ENCODE assay signal across 24 cellular contexts in the genomic region with DNA sequence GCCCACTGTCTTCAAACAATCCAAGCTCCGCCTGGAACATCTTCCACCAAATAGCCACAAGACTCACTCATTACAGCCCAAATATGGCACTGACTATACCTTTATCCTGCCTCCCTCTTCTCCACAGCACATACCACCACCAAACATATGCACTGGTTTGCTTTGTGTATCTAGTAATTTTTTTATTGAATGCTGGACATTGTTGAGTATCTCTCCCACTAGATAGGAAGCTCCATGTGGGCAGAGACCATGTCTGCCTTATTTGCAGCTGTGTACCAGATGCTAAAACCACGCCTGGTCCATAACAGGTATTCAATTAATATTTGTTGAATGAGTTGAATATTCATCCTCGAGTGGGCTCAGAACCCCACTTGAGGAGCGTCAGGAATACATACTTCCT.
DNase-seq lines count a peak whose midpoint lies in the region; ATAC-seq, FAIRE-seq and TF ChIP-seq lines count a peak whose summit lies in the region.
"Had no signal": no experiment of that assay in that cellular context is flagged by ENCODE, and none has a peak within 500 bp of the region (broad histone marks: within the 10 kb centered on the region; RNA-seq: fewer than 3 reads in every experiment).

No MANE protein-coding gene starts in this region.

- H3K4me3 ChIP-seq in HEK293 (ENCODE audit: low read depth, low read length) (no peak overlapping the region), K562 (no peak overlapping the region), mesenchymal stem cell (ENCODE audit: insufficient read depth in 1 of 2, low read depth in 1 of 2, low read length in 2 of 2) (no peak overlapping the region)
- H3K4me3 ChIP-seq: A549; BLaER1 treated with 17β-estradiol and CSF1 and Interleukin-3, amounts not matched to agents 10 nM and 100 nM; GM12878 had no signal

- TF ChIP-seq CTCF in HEK293 (tag by site-specific recombination; IDR thresholded peaks at IDR 0.05) (no peak), K562 (IDR thresholded peaks at IDR 0.05 in 2 of 3, conservative IDR thresholded peaks at IDR 0.05 in 1 of 3; ENCODE audit: insufficient read depth in 2 of 3, low read depth in 1 of 3, low read length in 3 of 3) (no peak)

- H3K4me2 ChIP-seq in K562 (ENCODE audit: insufficient read depth, low read length) (no peak overlapping the region), mesenchymal stem cell (ENCODE audit: low read length, poor library complexity, severe bottlenecking) (no peak overlapping the region)
- H3K4me2 ChIP-seq: A549; BLaER1 treated with 17β-estradiol and CSF1 and Interleukin-3, amounts not matched to agents 10 nM and 100 nM had no signal

- H3K9me1 ChIP-seq in K562 (ENCODE audit: control insufficient read depth, insufficient read depth, low read length) = no peaks in the 10 kb centered on the region

- H2BK120ac ChIP-seq in mesenchymal stem cell (ENCODE audit: low read depth, low read length) = no peak overlapping the region

- no peak for TF ChIP-seq POLR2A in K562 (conservative IDR thresholded peaks at IDR 0.05)

- H3K23ac ChIP-seq in mesenchymal stem cell (ENCODE audit: low read length in 2 of 2) = peak overlapping the region in 1 of 2 experiments; percentile 41

- in situ Hi-C loops in K562 (cut with MboI) = no loop called here

- no peak for TF ChIP-seq EP300 in K562 (IDR thresholded peaks at IDR 0.05; ENCODE audit: low read length)

- no peak overlapping the region for H4K8ac ChIP-seq in mesenchymal stem cell (ENCODE audit: low read length)

- no peaks in the 10 kb centered on the region for H3K79me2 ChIP-seq in K562 (ENCODE audit: control insufficient read depth, insufficient read depth, low read length)

- BruUV-seq in K562 (replicated peaks; lab: Mats Ljungman, UMichigan) = no TSS peak

- H2AFZ ChIP-seq in K562 (ENCODE audit: low read depth, low read length) = no peak overlapping the region
- no peak overlapping the region for H2AFZ ChIP-seq in mesenchymal stem cell (ENCODE audit: low read depth, low read length)

- H3K27ac ChIP-seq in HEK293 (ENCODE audit: extremely low read depth, low read depth, low read length) = no peak overlapping the region
- no peak overlapping the region for H3K27ac ChIP-seq in K562 (ENCODE audit: extremely low read depth, low read depth, low read length)
- no peak overlapping the region for H3K27ac ChIP-seq in mesenchymal stem cell (ENCODE audit: low read length, poor library complexity, severe bottlenecking)
- H3K27ac ChIP-seq: 22Rv1; A549; BLaER1 treated with 17β-estradiol and CSF1 and Interleukin-3, amounts not matched to agents 10 nM and 100 nM; C4-2B had no signal

- H3K9me3 ChIP-seq in HEK293 (ENCODE audit: control insufficient read depth, insufficient read depth, low read depth, low read length) (no peaks in the 10 kb centered on the region), K562 (replicated peaks; ENCODE audit: control insufficient read depth, insufficient read depth, low read depth, low read length) (no peaks in the 10 kb centered on the region), mesenchymal stem cell (ENCODE audit: control insufficient read depth, low read length) (no peaks in the 10 kb centered on the region)
- H3K9me3 ChIP-seq: A549, Caco-2 had no signal

- no peak overlapping the region for H2BK5ac ChIP-seq in mesenchymal stem cell (ENCODE audit: low read depth, low read length, poor library complexity, severe bottlenecking)

- H2BK15ac ChIP-seq in mesenchymal stem cell (ENCODE audit: low read depth, poor library complexity, severe bottlenecking) = no peak overlapping the region

- intact Hi-C loops in K562 (cut with micrococcal nuclease) = no loop called here

- CTCF ChIA-PET in HEK293 (lab: Yijun Ruan, JAX) (interaction anchor here (0.6 to 0.7 kb wide), 2 partner anchors 126 to 194 kb away, joined by 3 read pairs; no protein-coding TSS in a partner anchor), K562 (lab: Yijun Ruan, JAX; ENCODE audit: low intra/inter-chr PET ratio) (no interaction called here)

- H2AK5ac ChIP-seq in mesenchymal stem cell (ENCODE audit: low read length, severe bottlenecking) = no peak overlapping the region

- no peaks in the 10 kb centered on the region for H4K20me1 ChIP-seq in K562 (replicated peaks; ENCODE audit: control insufficient read depth, insufficient read depth, low read length)
- H4K20me1 ChIP-seq: BLaER1 treated with 17β-estradiol and CSF1 and Interleukin-3, amounts not matched to agents 10 nM and 100 nM had no signal

- TF ChIP-seq RAD21 in K562 (CRISPR knock-in tag; conservative IDR thresholded peaks at IDR 0.05 in 1 of 2, IDR thresholded peaks at IDR 0.05 in 1 of 2) = no peak

- no peak for FAIRE-seq in K562 (lab: Jason Lieb, UNC)
- FAIRE-seq: A549, GM12878, GM12892, GM18507 had no signal

- no peaks in the 10 kb centered on the region for H3K36me3 ChIP-seq in HEK293 (ENCODE audit: control insufficient read depth in 2 of 2, insufficient read depth in 1 of 2, low read length in 2 of 2)
- no peaks in the 10 kb centered on the region for H3K36me3 ChIP-seq in K562 (ENCODE audit: control insufficient read depth, insufficient read depth, low read length)
- no peaks in the 10 kb centered on the region for H3K36me3 ChIP-seq in mesenchymal stem cell (ENCODE audit: control insufficient read depth in 1 of 2, insufficient read depth in 2 of 2, low read depth in 1 of 2, low read length in 2 of 2)
- H3K36me3 ChIP-seq: BLaER1 treated with 17β-estradiol and CSF1 and Interleukin-3, amounts not matched to agents 10 nM and 100 nM had no signal

- no peak overlapping the region for H3K18ac ChIP-seq in mesenchymal stem cell (ENCODE audit: low read depth in 1 of 2, low read length in 2 of 2)

- H3K14ac ChIP-seq in mesenchymal stem cell (ENCODE audit: low read length in 2 of 2) = no peak overlapping the region

- 42% methylated on average over 4 of the region's 4 CpGs for WGBS in K562 (ENCODE audit: insufficient coverage, low coverage, missing lambda C conversion rate)
- WGBS in mesenchymal stem cell = 73% methylated on average over 3 of the region's 4 CpGs

- no peak overlapping the region for H3K4ac ChIP-seq in mesenchymal stem cell (ENCODE audit: low read depth in 1 of 2, low read length in 2 of 2)

- H3K9ac ChIP-seq in K562 (ENCODE audit: insufficient read depth in 1 of 2, low read depth in 2 of 2, low read length in 2 of 2) = no peak overlapping the region
- no peak overlapping the region for H3K9ac ChIP-seq in mesenchymal stem cell (ENCODE audit: low read length)
- H3K9ac ChIP-seq: BLaER1 treated with 17β-estradiol and CSF1 and Interleukin-3, amounts not matched to agents 10 nM and 100 nM had no signal

- peak overlapping the region; percentile 39 for H4K91ac ChIP-seq in mesenchymal stem cell (ENCODE audit: low read length)

- no peak for ATAC-seq in K562
- ATAC-seq: A549; CD8-positive, alpha-beta T cell; GM12878 had no signal

- POLR2A ChIA-PET in HEK293 (lab: Yijun Ruan, JAX) (interaction anchor here (0.5 kb wide), 1 partner anchor 1825 kb away, joined by 8 read pairs; no protein-coding TSS in a partner anchor), K562 (lab: Yijun Ruan, JAX) (interaction anchor here (0.7 kb wide), 1 partner anchor 36 kb away, joined by 4 read pairs; no protein-coding TSS in a partner anchor)

- DNase-seq in K562 (ENCODE audit: extremely low read depth in 1 of 4, low spot score in 3 of 4) (no peak), mesenchymal stem cell (no peak), NCI-H2081 treated with DMSO at 0.1 percent for 48 hours (lab: John Stamatoyannopoulos, UW) (no peak)
- DNase-seq in activated naive CD4-positive, alpha-beta T cell treated with Interleukin-2 at 50 U/mL for 16 hours = no peak
- DNase-seq: AML-193; Caco-2; Calu3; CD4-positive, alpha-beta T cell; CD8-positive, alpha-beta T cell; DMS 273 treated with DMSO at 0.1 percent for 48 hours; DMS153; DMS53; DMS79; DND-41; EL; GDM1 had no signal

- no peaks in the 10 kb centered on the region for H3K4me1 ChIP-seq in HEK293 (ENCODE audit: control insufficient read depth, insufficient read depth, low read length)
- no peaks in the 10 kb centered on the region for H3K4me1 ChIP-seq in K562 (replicated peaks in 1 of 2; ENCODE audit: control insufficient read depth in 2 of 2, insufficient read depth in 2 of 2, low read length in 2 of 2)
- H3K4me1 ChIP-seq in mesenchymal stem cell (ENCODE audit: control insufficient read depth, insufficient read depth, low read depth, low read length) = no peaks in the 10 kb centered on the region
- H3K4me1 ChIP-seq: A549; BLaER1 treated with 17β-estradiol and CSF1 and Interleukin-3, amounts not matched to agents 10 nM and 100 nM; Caco-2 had no signal

- H3K27me3 ChIP-seq in K562 (ENCODE audit: control insufficient read depth in 2 of 2, insufficient read depth in 2 of 2, low read length in 2 of 2) (no peaks in the 10 kb centered on the region), mesenchymal stem cell (ENCODE audit: control insufficient read depth in 1 of 2, insufficient read depth in 1 of 2, low read length in 2 of 2) (peaks cover 4 to 7% of the 10 kb centered on the region in 2 experiments)
- H3K27me3 ChIP-seq: BLaER1 treated with 17β-estradiol and CSF1 and Interleukin-3, amounts not matched to agents 10 nM and 100 nM had no signal

- no peak overlapping the region for H2BK12ac ChIP-seq in mesenchymal stem cell (ENCODE audit: low read length in 2 of 2)

- no peaks in the 10 kb centered on the region for H3K79me1 ChIP-seq in mesenchymal stem cell (replicated peaks; ENCODE audit: low read length, poor library complexity, severe bottlenecking)

TF ChIP-seq in K562, 482 proteins besides CTCF, POLR2A, EP300 and RAD21:
- TF ChIP-seq ZNF79 (CRISPR knock-in tag; IDR thresholded peaks at IDR 0.05; ENCODE audit: low read depth) (no peak), SIN3B (IDR thresholded peaks at IDR 0.05; ENCODE audit: low read depth) (no peak), ZNF696 (CRISPR knock-in tag; conservative IDR thresholded peaks at IDR 0.05) (no peak), ZNF316 (IDR thresholded peaks at IDR 0.05) (peak; percentile 48; the same call in 1 of the 2 replicates), TRIM28 (IDR thresholded peaks at IDR 0.05) (peak; percentile 47; the same call in 1 of the 2 replicates), FOXA1 (IDR thresholded peaks at IDR 0.05; ENCODE audit: borderline replicate concordance) (no peak)

Comparison
In these comparisons a context has a peak if more than half of its experiments do, and no peak if none do; other contexts are left out.
1. Of the 44 proteins assayed by ChIP-seq in both K562 and HEK293: peak only in K562: TRIM28; only in HEK293: none; in both: none; in neither: 43.